In the genomic region with DNA sequence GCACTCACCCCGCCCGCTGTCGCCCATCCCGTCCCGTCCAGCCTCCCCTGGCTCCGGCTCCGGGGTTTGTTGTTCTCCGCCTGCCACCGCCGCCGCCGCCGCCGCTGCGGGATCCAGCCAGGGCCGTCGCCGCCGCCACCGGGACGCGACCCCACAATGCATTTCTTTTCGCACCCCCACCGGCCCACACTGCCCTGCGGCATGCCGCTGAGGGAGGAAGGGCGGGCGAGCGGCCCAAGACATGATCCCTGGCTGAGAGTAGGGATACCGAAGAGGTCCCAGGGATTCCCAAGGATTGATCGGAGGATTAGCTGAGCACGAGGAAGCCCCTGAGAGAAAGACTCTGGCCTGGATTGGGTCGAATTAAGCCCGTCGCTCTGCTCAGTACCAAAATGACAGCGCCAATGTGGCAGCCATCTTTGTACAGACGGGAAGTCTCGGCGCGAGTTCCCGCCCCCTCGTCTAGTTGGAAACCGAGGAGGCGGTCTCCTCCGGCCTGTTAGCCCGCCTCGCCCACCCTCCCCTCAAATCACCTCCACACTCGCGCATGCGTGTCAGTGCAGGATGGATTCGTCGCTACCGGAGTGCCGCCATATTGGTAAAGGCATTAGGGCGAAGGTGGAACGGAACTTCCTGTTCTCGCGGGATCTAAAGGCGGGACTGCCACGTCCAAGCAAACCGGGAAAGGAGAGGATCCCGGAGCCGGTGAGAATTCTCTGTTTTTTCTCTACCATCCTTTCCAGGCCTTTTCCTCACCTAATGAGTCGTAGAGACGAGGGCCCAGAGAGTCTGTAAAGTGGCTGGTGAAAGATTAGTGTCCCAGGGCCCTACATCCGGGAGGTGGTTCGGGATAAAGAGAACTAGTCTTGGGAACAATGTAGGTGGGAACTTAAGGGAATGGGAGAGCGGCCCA, we compare ENCODE assay signal across 1 cellular context.
TF ChIP-seq lines count a peak whose summit lies in the region.

A gene (minus strand): TSS at position 432 of the 913 bp plus-strand sequence. CDS start 189 bp downstream, at position 243.
A gene with protein sequence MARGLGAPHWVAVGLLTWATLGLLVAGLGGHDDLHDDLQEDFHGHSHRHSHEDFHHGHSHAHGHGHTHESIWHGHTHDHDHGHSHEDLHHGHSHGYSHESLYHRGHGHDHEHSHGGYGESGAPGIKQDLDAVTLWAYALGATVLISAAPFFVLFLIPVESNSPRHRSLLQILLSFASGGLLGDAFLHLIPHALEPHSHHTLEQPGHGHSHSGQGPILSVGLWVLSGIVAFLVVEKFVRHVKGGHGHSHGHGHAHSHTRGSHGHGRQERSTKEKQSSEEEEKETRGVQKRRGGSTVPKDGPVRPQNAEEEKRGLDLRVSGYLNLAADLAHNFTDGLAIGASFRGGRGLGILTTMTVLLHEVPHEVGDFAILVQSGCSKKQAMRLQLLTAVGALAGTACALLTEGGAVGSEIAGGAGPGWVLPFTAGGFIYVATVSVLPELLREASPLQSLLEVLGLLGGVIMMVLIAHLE (plus strand): TSS at position 634 of the 913 bp plus-strand sequence. CDS start 379 bp downstream, outside the sequence.

TF ChIP-seq in liver, 16 proteins besides CTCF, POLR2A, EP300 and RAD21 (continued from another document):
- TF ChIP-seq, protein P1, sequence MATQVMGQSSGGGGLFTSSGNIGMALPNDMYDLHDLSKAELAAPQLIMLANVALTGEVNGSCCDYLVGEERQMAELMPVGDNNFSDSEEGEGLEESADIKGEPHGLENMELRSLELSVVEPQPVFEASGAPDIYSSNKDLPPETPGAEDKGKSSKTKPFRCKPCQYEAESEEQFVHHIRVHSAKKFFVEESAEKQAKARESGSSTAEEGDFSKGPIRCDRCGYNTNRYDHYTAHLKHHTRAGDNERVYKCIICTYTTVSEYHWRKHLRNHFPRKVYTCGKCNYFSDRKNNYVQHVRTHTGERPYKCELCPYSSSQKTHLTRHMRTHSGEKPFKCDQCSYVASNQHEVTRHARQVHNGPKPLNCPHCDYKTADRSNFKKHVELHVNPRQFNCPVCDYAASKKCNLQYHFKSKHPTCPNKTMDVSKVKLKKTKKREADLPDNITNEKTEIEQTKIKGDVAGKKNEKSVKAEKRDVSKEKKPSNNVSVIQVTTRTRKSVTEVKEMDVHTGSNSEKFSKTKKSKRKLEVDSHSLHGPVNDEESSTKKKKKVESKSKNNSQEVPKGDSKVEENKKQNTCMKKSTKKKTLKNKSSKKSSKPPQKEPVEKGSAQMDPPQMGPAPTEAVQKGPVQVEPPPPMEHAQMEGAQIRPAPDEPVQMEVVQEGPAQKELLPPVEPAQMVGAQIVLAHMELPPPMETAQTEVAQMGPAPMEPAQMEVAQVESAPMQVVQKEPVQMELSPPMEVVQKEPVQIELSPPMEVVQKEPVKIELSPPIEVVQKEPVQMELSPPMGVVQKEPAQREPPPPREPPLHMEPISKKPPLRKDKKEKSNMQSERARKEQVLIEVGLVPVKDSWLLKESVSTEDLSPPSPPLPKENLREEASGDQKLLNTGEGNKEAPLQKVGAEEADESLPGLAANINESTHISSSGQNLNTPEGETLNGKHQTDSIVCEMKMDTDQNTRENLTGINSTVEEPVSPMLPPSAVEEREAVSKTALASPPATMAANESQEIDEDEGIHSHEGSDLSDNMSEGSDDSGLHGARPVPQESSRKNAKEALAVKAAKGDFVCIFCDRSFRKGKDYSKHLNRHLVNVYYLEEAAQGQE (IDR thresholded peaks at IDR 0.05): peak; percentile 77
- TF ChIP-seq FOXA1 (IDR thresholded peaks at IDR 0.05): no peak
- TF ChIP-seq EGR1 (IDR thresholded peaks at IDR 0.05; ENCODE audit: low read depth in 2 of 2): peak; percentile 68 to 85
- TF ChIP-seq HNF4A (conservative IDR thresholded peaks at IDR 0.05): peak; percentile 15 to 40
- TF ChIP-seq TAF1 (conservative IDR thresholded peaks at IDR 0.05): peak; percentile 89
- peak; percentile 59 to 91 for TF ChIP-seq GABPA (IDR thresholded peaks at IDR 0.05 in 1 of 2, conservative IDR thresholded peaks at IDR 0.05 in 1 of 2)
- TF ChIP-seq HNF4G (IDR thresholded peaks at IDR 0.05): no peak
- no peak for TF ChIP-seq FOXA2 (IDR thresholded peaks at IDR 0.05)
- peak; percentile 49 for TF ChIP-seq NR2F2 (IDR thresholded peaks at IDR 0.05)
- peak; percentile 84 to 88 for TF ChIP-seq RXRA (IDR thresholded peaks at IDR 0.05)
- TF ChIP-seq, protein P2, sequence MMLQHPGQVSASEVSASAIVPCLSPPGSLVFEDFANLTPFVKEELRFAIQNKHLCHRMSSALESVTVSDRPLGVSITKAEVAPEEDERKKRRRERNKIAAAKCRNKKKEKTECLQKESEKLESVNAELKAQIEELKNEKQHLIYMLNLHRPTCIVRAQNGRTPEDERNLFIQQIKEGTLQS (IDR thresholded peaks at IDR 0.05): no peak
- peak; percentile 68 for TF ChIP-seq SP1 (IDR thresholded peaks at IDR 0.05)
- TF ChIP-seq, protein P3, sequence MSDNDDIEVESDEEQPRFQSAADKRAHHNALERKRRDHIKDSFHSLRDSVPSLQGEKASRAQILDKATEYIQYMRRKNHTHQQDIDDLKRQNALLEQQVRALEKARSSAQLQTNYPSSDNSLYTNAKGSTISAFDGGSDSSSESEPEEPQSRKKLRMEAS (IDR thresholded peaks at IDR 0.05): peak; percentile 65
- TF ChIP-seq YY1 (IDR thresholded peaks at IDR 0.05): peak; percentile 100
- no peak for TF ChIP-seq JUND (IDR thresholded peaks at IDR 0.05)
